Comparison of ENCODE assay signal across 8 cellular contexts in the genomic region with DNA sequence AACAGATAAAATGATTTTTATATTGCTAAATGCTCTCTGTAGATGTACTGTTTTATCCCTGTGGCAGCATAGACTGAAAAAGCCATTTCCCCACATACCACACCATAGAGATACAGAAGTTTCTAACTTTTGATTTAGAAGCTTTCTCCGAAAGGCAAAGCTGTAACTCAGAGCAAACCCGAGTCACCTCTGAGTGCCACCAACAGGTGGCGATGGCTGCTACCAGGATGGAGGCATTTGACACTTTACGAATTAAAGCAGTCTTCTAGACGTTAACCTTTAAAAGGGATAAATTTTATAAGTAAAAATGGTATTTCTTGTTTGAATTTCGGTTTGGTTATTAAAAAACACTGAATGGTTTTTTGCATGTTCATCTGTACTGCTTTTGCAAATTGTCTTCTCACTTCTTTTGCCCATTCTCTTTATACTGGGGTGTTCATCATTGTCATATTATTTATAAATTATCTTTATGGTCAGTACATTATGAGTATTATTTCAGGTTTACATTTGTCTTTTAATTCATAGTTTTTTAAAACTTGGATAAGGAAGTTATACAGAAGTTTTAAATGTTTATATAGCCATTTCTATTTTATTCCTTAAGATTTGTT.
DNase-seq lines count a peak whose midpoint lies in the region; ATAC-seq, FAIRE-seq and TF ChIP-seq lines count a peak whose summit lies in the region.

No MANE protein-coding gene starts in this region.

- no peaks in the 10 kb centered on the region for H3K4me1 ChIP-seq in HCT116 (ENCODE audit: control insufficient read depth in 1 of 2, insufficient read depth in 2 of 2, low read length in 2 of 2)
- no peaks in the 10 kb centered on the region for H3K4me1 ChIP-seq in GM12878 (ENCODE audit: control insufficient read depth, insufficient read depth, low read length)

- POLR2A ChIA-PET in HCT116 (lab: Charles Lee) (no interaction called here), GM12878 (lab: Charles Lee) (interaction anchor here (0.5 to 1.0 kb wide), 2 partner anchors 89 to 144 kb away, joined by 3 read pairs; no protein-coding TSS in a partner anchor)

- 8% methylated on average over 6 of the region's 6 CpGs for WGBS in GM12878 (ENCODE audit: insufficient coverage, insufficient replicate concordance, low lambda C conversion rate, missing lambda C conversion rate)

- H4K20me1 ChIP-seq in HCT116 (ENCODE audit: insufficient read depth) (no peaks in the 10 kb centered on the region), GM12878 (ENCODE audit: control insufficient read depth, insufficient read depth) (no peaks in the 10 kb centered on the region)

- no peaks in the 10 kb centered on the region for H3K9me2 ChIP-seq in HCT116 (ENCODE audit: insufficient read depth)

- BruUV-seq in HCT116 (replicated peaks; lab: Mats Ljungman, UMichigan) (no TSS peak), GM12878 (replicated peaks; lab: Mats Ljungman, UMichigan) (no TSS peak)

- SMC1A ChIA-PET in GM12878 (lab: Charles Lee; ENCODE audit: uncharacterized antibody, unreplicated experiment): interaction anchor here (0.7 to 3.8 kb wide), 30 partner anchors 9 to 895 kb away, joined by 3 to 37 read pairs (median 3); no protein-coding TSS in a partner anchor

- TF ChIP-seq EP300 in GM12878 (IDR thresholded peaks at IDR 0.05; ENCODE audit: borderline replicate concordance in 1 of 2, control insufficient read depth in 1 of 2, low read depth in 2 of 2, low read length in 2 of 2): no peak

- in situ Hi-C loops in GM12878 (cut with MboI): loop anchor here (5.0 to 10.0 kb wide), 2 partner anchors 696 to 894 kb away; no protein-coding TSS in a partner anchor

- H3K9ac ChIP-seq in HCT116 (ENCODE audit: low read length) (no peak overlapping the region), GM12878 (ENCODE audit: control insufficient read depth, insufficient read depth, low read length) (no peak overlapping the region)

- H2AFZ ChIP-seq in HCT116 (ENCODE audit: low read depth, low read length, poor library complexity, severe bottlenecking) (no peak overlapping the region), GM12878 (ENCODE audit: control insufficient read depth, low read depth, low read length) (no peak overlapping the region)

- H3K36me3 ChIP-seq in HCT116 (ENCODE audit: control insufficient read depth in 1 of 2, insufficient read depth in 2 of 2, low read length in 2 of 2) (no peaks in the 10 kb centered on the region), GM12878 (ENCODE audit: control insufficient read depth in 2 of 2, insufficient read depth in 2 of 2, low read length in 1 of 2) (no peaks in the 10 kb centered on the region), kidney epithelial cell (ENCODE audit: control insufficient read depth, insufficient read depth, low read length) (no peaks in the 10 kb centered on the region)

- H3K27me3 ChIP-seq in HCT116 (ENCODE audit: insufficient read depth, low read length): peaks cover 22% of the 10 kb centered on the region; the same call in 1 of the 2 replicates
- H3K27me3 ChIP-seq in GM12878 (replicated peaks in 1 of 2; ENCODE audit: control insufficient read depth in 2 of 2, insufficient read depth in 2 of 2, low read length in 1 of 2): no peaks in the 10 kb centered on the region
- H3K27me3 ChIP-seq in kidney epithelial cell (ENCODE audit: control insufficient read depth, insufficient read depth, low read length): peaks cover 5% of the 10 kb centered on the region

- no peak for FAIRE-seq in GM12878 (lab: Jason Lieb, UNC)

- H3K4me2 ChIP-seq in HCT116 (ENCODE audit: low read length) (peak overlapping the region; percentile 15; the same call in 1 of the 2 replicates), GM12878 (ENCODE audit: control insufficient read depth, insufficient read depth) (no peak overlapping the region)

- TF ChIP-seq POLR2A in HCT116 (IDR thresholded peaks at IDR 0.05; ENCODE audit: borderline replicate concordance, extremely low read depth, insufficient read depth, insufficient read length) (no peak), GM12878 (IDR thresholded peaks at IDR 0.05; ENCODE audit: low read depth, low read length) (no peak)

- TF ChIP-seq RAD21 in HCT116 (IDR thresholded peaks at IDR 0.05; ENCODE audit: low read depth) (peak; percentile 80), GM12878 (IDR thresholded peaks at IDR 0.05; ENCODE audit: insufficient read depth, low read depth, low read length) (peak; percentile 69)

- H3K9me3 ChIP-seq in HCT116 (ENCODE audit: control insufficient read depth in 1 of 2, insufficient read depth in 1 of 2, low read depth in 1 of 2, low read length in 2 of 2) (no peaks in the 10 kb centered on the region), GM12878 (replicated peaks; ENCODE audit: control insufficient read depth, insufficient read depth, low read length) (no peaks in the 10 kb centered on the region)

- CTCF ChIA-PET in HCT116 (lab: Charles Lee): interaction anchor here (0.6 to 1.8 kb wide), 10 partner anchors 9 to 895 kb away, joined by 3 to 7 read pairs (median 4); no protein-coding TSS in a partner anchor
- CTCF ChIA-PET in GM12878 (lab: Yijun Ruan, JAX): interaction anchor here (0.6 to 5.1 kb wide), 48 partner anchors 11 to 897 kb away, joined by 3 to 55 read pairs (median 5); partner anchors contain the start of gene CEP162

- RAD21 ChIA-PET in HCT116 (lab: Charles Lee; ENCODE audit: low non-redundant PET in 1 of 2, low total read pairs in 2 of 2, uncharacterized antibody in 2 of 2, unreplicated experiment in 2 of 2): no interaction called here
- RAD21 ChIA-PET in GM12878 (lab: Charles Lee; ENCODE audit: unreplicated experiment): interaction anchor here (0.8 to 1.9 kb wide), 18 partner anchors 15 to 697 kb away, joined by 3 to 27 read pairs (median 4); no protein-coding TSS in a partner anchor

- TF ChIP-seq CTCF in HCT116 (IDR thresholded peaks at IDR 0.05 in 2 of 3, conservative IDR thresholded peaks at IDR 0.05 in 1 of 3; ENCODE audit: borderline replicate concordance in 1 of 3, insufficient read depth in 1 of 3, low read depth in 2 of 3, low read length in 2 of 3) (peak; percentile 69 to 91 (median 88)), GM12878 (IDR thresholded peaks at IDR 0.05 in 2 of 3, conservative IDR thresholded peaks at IDR 0.05 in 1 of 3; ENCODE audit: control insufficient read depth in 2 of 3, extremely low read depth in 1 of 3, insufficient read depth in 1 of 3, low read depth in 3 of 3, low read length in 3 of 3) (peak; percentile 74 to 79 (median 77)), kidney epithelial cell (IDR thresholded peaks at IDR 0.05; ENCODE audit: insufficient read depth, low read length, poor library complexity, severe bottlenecking) (peak; percentile 88)

- ATAC-seq in HCT116 (peak; percentile 81), GM12878 (peak; percentile 91), HG02571 (IDR thresholded peaks at IDR 0.05; ENCODE audit: unreplicated experiment) (no peak), GM19035 (IDR thresholded peaks at IDR 0.05; ENCODE audit: unreplicated experiment) (no peak)

- peak; percentile 3 for DNase-seq in activated T-cell treated with anti-CD3 and anti-CD28 coated beads for 48 hours (ENCODE audit: low read depth)
- DNase-seq in activated T-cell treated with anti-CD3 and anti-CD28 coated beads for 4 hours: no peak
- peak; percentile 44 for DNase-seq in HCT116 (ENCODE audit: low read depth, low spot score)
- DNase-seq in NCI-H2227 (lab: John Stamatoyannopoulos, UW; ENCODE audit: unreplicated experiment): peak; percentile 59
- DNase-seq in GM12878 (ENCODE audit: low read depth, low spot score): no peak
- no peak for DNase-seq in kidney epithelial cell (ENCODE audit: low read depth)

- intact Hi-C loops in HCT116 (cut with micrococcal nuclease): loop anchor here (5.0 to 10.0 kb wide), 2 partner anchors 139 to 346 kb away; no protein-coding TSS in a partner anchor
- intact Hi-C loops in GM12878 (cut with micrococcal nuclease; ENCODE audit: unreplicated experiment): loop anchor here (1.0 to 2.0 kb wide), 4 partner anchors 118 to 699 kb away; no protein-coding TSS in a partner anchor

- H3K79me2 ChIP-seq in HCT116 (ENCODE audit: insufficient read depth, low read length) (no peaks in the 10 kb centered on the region), GM12878 (ENCODE audit: control insufficient read depth, insufficient read depth, low read length) (no peaks in the 10 kb centered on the region)

- H3K4me3 ChIP-seq in HCT116 (replicated peaks in 1 of 2; ENCODE audit: low read depth in 1 of 2, low read length in 2 of 2) (no peak overlapping the region), GM12878 (no peak overlapping the region), kidney epithelial cell (ENCODE audit: low read depth, low read length) (no peak overlapping the region)

- H3K27ac ChIP-seq in HCT116 (ENCODE audit: low read depth, low read length) (no peak overlapping the region), GM12878 (ENCODE audit: control insufficient read depth, insufficient read depth) (no peak overlapping the region)

TF ChIP-seq in HCT116, 20 proteins besides CTCF, POLR2A, EP300 and RAD21:
- no peak for TF ChIP-seq CEBPB (IDR thresholded peaks at IDR 0.05; ENCODE audit: low read depth)

TF ChIP-seq in GM12878, 131 proteins besides CTCF, POLR2A, EP300 and RAD21 (continues in another document):
- TF ChIP-seq, protein P1, sequence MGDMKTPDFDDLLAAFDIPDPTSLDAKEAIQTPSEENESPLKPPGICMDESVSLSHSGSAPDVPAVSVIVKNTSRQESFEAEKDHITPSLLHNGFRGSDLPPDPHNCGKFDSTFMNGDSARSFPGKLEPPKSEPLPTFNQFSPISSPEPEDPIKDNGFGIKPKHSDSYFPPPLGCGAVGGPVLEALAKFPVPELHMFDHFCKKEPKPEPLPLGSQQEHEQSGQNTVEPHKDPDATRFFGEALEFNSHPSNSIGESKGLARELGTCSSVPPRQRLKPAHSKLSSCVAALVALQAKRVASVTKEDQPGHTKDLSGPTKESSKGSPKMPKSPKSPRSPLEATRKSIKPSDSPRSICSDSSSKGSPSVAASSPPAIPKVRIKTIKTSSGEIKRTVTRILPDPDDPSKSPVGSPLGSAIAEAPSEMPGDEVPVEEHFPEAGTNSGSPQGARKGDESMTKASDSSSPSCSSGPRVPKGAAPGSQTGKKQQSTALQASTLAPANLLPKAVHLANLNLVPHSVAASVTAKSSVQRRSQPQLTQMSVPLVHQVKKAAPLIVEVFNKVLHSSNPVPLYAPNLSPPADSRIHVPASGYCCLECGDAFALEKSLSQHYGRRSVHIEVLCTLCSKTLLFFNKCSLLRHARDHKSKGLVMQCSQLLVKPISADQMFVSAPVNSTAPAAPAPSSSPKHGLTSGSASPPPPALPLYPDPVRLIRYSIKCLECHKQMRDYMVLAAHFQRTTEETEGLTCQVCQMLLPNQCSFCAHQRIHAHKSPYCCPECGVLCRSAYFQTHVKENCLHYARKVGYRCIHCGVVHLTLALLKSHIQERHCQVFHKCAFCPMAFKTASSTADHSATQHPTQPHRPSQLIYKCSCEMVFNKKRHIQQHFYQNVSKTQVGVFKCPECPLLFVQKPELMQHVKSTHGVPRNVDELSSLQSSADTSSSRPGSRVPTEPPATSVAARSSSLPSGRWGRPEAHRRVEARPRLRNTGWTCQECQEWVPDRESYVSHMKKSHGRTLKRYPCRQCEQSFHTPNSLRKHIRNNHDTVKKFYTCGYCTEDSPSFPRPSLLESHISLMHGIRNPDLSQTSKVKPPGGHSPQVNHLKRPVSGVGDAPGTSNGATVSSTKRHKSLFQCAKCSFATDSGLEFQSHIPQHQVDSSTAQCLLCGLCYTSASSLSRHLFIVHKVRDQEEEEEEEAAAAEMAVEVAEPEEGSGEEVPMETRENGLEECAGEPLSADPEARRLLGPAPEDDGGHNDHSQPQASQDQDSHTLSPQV (IDR thresholded peaks at IDR 0.05): peak; percentile 83

Comparison
In these comparisons a context has a peak if more than half of its experiments do, and no peak if none do; other contexts are left out.
1. DNase-seq: peak in activated T-cell treated with anti-CD3 and anti-CD28 coated beads for 48 hours (single experiment), HCT116 (single experiment) and NCI-H2227 (single experiment); none in activated T-cell treated with anti-CD3 and anti-CD28 coated beads for 4 hours (single experiment), GM12878 (single experiment) and kidney epithelial cell (single experiment).
2. ATAC-seq: peak in HCT116 (single experiment) and GM12878 (single experiment); none in HG02571 (single experiment) and GM19035 (single experiment).
3. Peak in every context shown above with its lines, with median percentiles within 50 percentile points of each other: CTCF ChIP-seq.